13 cellular contexts compared by ENCODE assay signal in the genomic region with DNA sequence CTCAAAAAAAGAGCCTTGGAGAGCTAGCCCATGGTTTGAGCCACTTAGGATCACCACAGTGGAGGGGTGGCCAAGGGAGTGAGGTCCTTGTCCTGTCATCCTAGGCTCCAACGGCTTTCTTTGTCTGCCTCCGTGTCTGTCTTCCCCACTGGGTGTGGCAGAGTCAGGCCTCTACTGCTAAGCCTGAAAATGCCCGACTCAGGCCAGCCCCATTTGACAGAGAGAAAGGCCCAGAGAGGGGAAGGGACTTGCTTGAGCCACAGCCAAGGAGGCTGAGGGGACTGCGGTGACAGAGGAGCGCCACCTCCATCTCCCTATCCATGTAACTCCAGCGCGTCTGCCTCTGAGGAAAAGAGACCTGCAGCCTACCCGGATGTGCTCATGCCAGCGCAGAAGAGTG. TPM values are rescaled to one million over a fixed set of nuclear protein-coding genes. Genes with fewer than 3 reads are reported as not detected.
DNase-seq lines count a peak whose midpoint lies in the region; ATAC-seq and TF ChIP-seq lines count a peak whose summit lies in the region.
"Had no signal": no experiment of that assay in that cellular context is flagged by ENCODE, and none has a peak within 500 bp of the region (broad histone marks: within the 10 kb centered on the region; RNA-seq: fewer than 3 reads in every experiment).

No MANE protein-coding gene starts in this region.

- TF ChIP-seq CTCF in Panc1 (IDR thresholded peaks at IDR 0.05) (no peak), endodermal cell (conservative IDR thresholded peaks at IDR 0.05) (no peak), tibial nerve (IDR thresholded peaks at IDR 0.05) (no peak)

- no peak for TF ChIP-seq EP300 in tibial nerve (IDR thresholded peaks at IDR 0.05)

- H3K4me1 ChIP-seq in Panc1 (ENCODE audit: control insufficient read depth, insufficient read depth, low read length) (no peaks in the 10 kb centered on the region; the same call in 1 of the 2 replicates), endodermal cell (ENCODE audit: control insufficient read depth, insufficient read depth, low read length) (no peaks in the 10 kb centered on the region), rectal smooth muscle tissue (ENCODE audit: control insufficient read depth, insufficient read depth, low read length) (no peaks in the 10 kb centered on the region), tibial nerve (peaks cover 0 to 3% (median 0%) of the 10 kb centered on the region in 4 donors)
- H3K4me1 ChIP-seq: HAP-1 had no signal

- CTCF ChIA-PET in Panc1 (lab: Charles Lee): no interaction called here

- H3K4me3 ChIP-seq in Panc1 (ENCODE audit: low read depth in 2 of 2, low read length in 2 of 2): no peak overlapping the region
- no peak overlapping the region for H3K4me3 ChIP-seq in endodermal cell (ENCODE audit: low read length)
- no peak overlapping the region for H3K4me3 ChIP-seq in rectal smooth muscle tissue (ENCODE audit: low read length)
- no peak overlapping the region for H3K4me3 ChIP-seq in tibial nerve
- H3K4me3 ChIP-seq: HAP-1 had no signal

- H3K9me3 Mint-ChIP-seq in endodermal cell: no peaks in the 10 kb centered on the region
- H3K9me3 Mint-ChIP-seq: CD14-positive monocyte; CD8-positive, alpha-beta T cell had no signal

- H3K9ac ChIP-seq in endodermal cell (ENCODE audit: extremely low read depth, low read length, poor library complexity, severe bottlenecking): no peak overlapping the region
- peak overlapping the region; percentile 6 for H3K9ac ChIP-seq in rectal smooth muscle tissue (ENCODE audit: low read length)

- H3K36me3 Mint-ChIP-seq in endodermal cell (ENCODE audit: low read depth): no peaks in the 10 kb centered on the region
- H3K36me3 Mint-ChIP-seq: CD14-positive monocyte; CD8-positive, alpha-beta T cell had no signal

- POLR2A ChIA-PET in Panc1 (lab: Charles Lee): no interaction called here

- H3K9me3 ChIP-seq in Panc1 (ENCODE audit: control insufficient read depth, insufficient read depth, low read depth, low read length) (no peaks in the 10 kb centered on the region), endodermal cell (ENCODE audit: control insufficient read depth, low read length) (no peaks in the 10 kb centered on the region), tibial nerve (no peaks in the 10 kb centered on the region)
- H3K9me3 ChIP-seq: HAP-1 had no signal

- no peak overlapping the region for H3K27ac Mint-ChIP-seq in endodermal cell
- H3K27ac Mint-ChIP-seq: CD14-positive monocyte; CD8-positive, alpha-beta T cell had no signal

- H3K27me3 ChIP-seq in Panc1 (ENCODE audit: control insufficient read depth, insufficient read depth, low read length): no peaks in the 10 kb centered on the region
- H3K27me3 ChIP-seq in endodermal cell (ENCODE audit: control insufficient read depth, insufficient read depth, low read length, poor library complexity, severe bottlenecking): peaks cover 10% of the 10 kb centered on the region
- peaks cover 9% of the 10 kb centered on the region for H3K27me3 ChIP-seq in rectal smooth muscle tissue (ENCODE audit: control insufficient read depth, insufficient read depth, low read length)
- no peaks in the 10 kb centered on the region for H3K27me3 ChIP-seq in tibial nerve

- H3K27ac ChIP-seq in Panc1 (ENCODE audit: low read length) (no peak overlapping the region), endodermal cell (ENCODE audit: low read depth, low read length) (no peak overlapping the region), rectal smooth muscle tissue (ENCODE audit: low read depth, low read length) (no peak overlapping the region), tibial nerve (no peak overlapping the region)
- H3K27ac ChIP-seq: 22Rv1, HL-60 had no signal

- 90 to 94% methylated on average over 6 to 9 of the region's 9 CpGs for WGBS in endodermal cell (ENCODE audit: insufficient coverage in 1 of 2, insufficient read length in 1 of 2), 2 experiments
- 81 to 85% methylated on average over 9 of the region's 9 CpGs for WGBS in tibial nerve, 2 donors

- no TSS peak for BruUV-seq in Panc1 (replicated peaks; lab: Mats Ljungman, UMichigan)

- intact Hi-C loops in Right ventricle myocardium inferior (cut with DNase I): loop anchor here (1.0 to 5.0 kb wide), 4 partner anchors 251 to 443 kb away; a partner anchor contains a TSS
- intact Hi-C loops in cardiac septum (cut with DNase I): loop anchor here (1.0 to 5.0 kb wide), 3 partner anchors 251 to 443 kb away; no protein-coding TSS in a partner anchor
- intact Hi-C loops in Panc1 (cut with micrococcal nuclease; ENCODE audit: unreplicated experiment): loop anchor here (2.0 kb wide), 2 partner anchors 251 to 405 kb away; no protein-coding TSS in a partner anchor

- H3K36me3 ChIP-seq in Panc1 (ENCODE audit: control insufficient read depth, insufficient read depth, low read length) (no peaks in the 10 kb centered on the region), endodermal cell (ENCODE audit: control insufficient read depth, insufficient read depth, low read length) (no peaks in the 10 kb centered on the region), rectal smooth muscle tissue (ENCODE audit: control insufficient read depth, insufficient read depth, low read length) (no peaks in the 10 kb centered on the region), tibial nerve (no peaks in the 10 kb centered on the region)
- H3K36me3 ChIP-seq: HAP-1 had no signal

- in situ Hi-C loops in Panc1 (cut with HindIII; ENCODE audit: low pct_unique_long_range_greater_than_20kb, low sequenced_read_pairs): no loop called here

- no peak for TF ChIP-seq POLR2A in tibial nerve (IDR thresholded peaks at IDR 0.05)

- no peak for ATAC-seq in Right ventricle myocardium inferior
- peak; percentile 50; the same call in 1 of the 2 replicates for ATAC-seq in Panc1
- ATAC-seq in GM19023 (IDR thresholded peaks at IDR 0.05; ENCODE audit: unreplicated experiment): no peak
- ATAC-seq in GM21360 (IDR thresholded peaks at IDR 0.05; ENCODE audit: unreplicated experiment): no peak

- no peak overlapping the region for H3K4me3 Mint-ChIP-seq in endodermal cell
- H3K4me3 Mint-ChIP-seq: CD14-positive monocyte; CD8-positive, alpha-beta T cell had no signal

- DNase-seq in Right ventricle myocardium inferior (ENCODE audit: missing footprints): peak; percentile 66
- DNase-seq in cardiac septum (ENCODE audit: low spot score): no peak
- no peak for DNase-seq in Panc1 (ENCODE audit: low read depth, low spot score)
- peak; percentile 51 for DNase-seq in endodermal cell
- no peak for DNase-seq in tibial nerve (ENCODE audit: low spot score in 2 of 2)

- H3K4me1 Mint-ChIP-seq in endodermal cell: peaks cover 12% of the 10 kb centered on the region

- peaks cover 19% of the 10 kb centered on the region for H3K27me3 Mint-ChIP-seq in endodermal cell (ENCODE audit: insufficient read depth)

RNA-seq across cellular contexts. Expression of a gene that starts 27.8 kb away (rescaled TPM):
- 47.7 TPM for total RNA-seq in Right ventricle myocardium inferior
- 27.9 TPM for total RNA-seq in cardiac septum
- total RNA-seq in Panc1 (2021; ENCODE audit: unreplicated experiment): 26.1 TPM
- 17.2 TPM for polyA plus RNA-seq in Panc1 (2012; ENCODE audit: insufficient read length)
- 1 to 10 TPM; 1.7 to 3.0 TPM for total RNA-seq in endodermal cell
- polyA plus RNA-seq in endodermal cell (2013, experiment 1 of 2): 19.6 TPM
- polyA plus RNA-seq in endodermal cell (2013, experiment 2 of 2): 12.6 TPM
- total RNA-seq in tibial nerve: 10 to 100 TPM; 27.9 to 49.4 (median 43.4) TPM

Comparison
In these comparisons a context has a peak if more than half of its experiments do, and no peak if none do; other contexts are left out.
1. DNase-seq: peak in Right ventricle myocardium inferior (single experiment) and endodermal cell (single experiment); none in cardiac septum (single experiment), Panc1 (single experiment) and tibial nerve (0 of 2).